8 cellular contexts compared by ENCODE assay signal in genomic region chr12:49055978-49056754, GRCh38. TPM values are rescaled to one million over a fixed set of nuclear protein-coding genes. Genes with fewer than 3 reads are reported as not detected.
DNase-seq lines count a peak whose midpoint lies in the region; ATAC-seq and TF ChIP-seq lines count a peak whose summit lies in the region.

No MANE protein-coding gene starts in this region.

- DNase-seq in RWPE2 (ENCODE audit: low spot score) (no peak), cardiac septum (ENCODE audit: low spot score) (peak; percentile 85), posterior cingulate gyrus (peak in 6 of 10 donors; percentile 37 to 90 (median 52))
- DNase-seq in activated naive CD8-positive, alpha-beta T cell treated with anti-CD3 and anti-CD28 coated beads, Interleukin-2, amount 50 U/mL, for 24 hours, result peak; percentile 38

- H3K27ac Mint-ChIP-seq in activated naive CD8-positive, alpha-beta T cell treated with anti-CD3 and anti-CD28 coated beads, Interleukin-2, amount 50 U/mL, for 24 hours, result peak overlapping the region; percentile 73

- H3K9me3 ChIP-seq in RWPE2 (ENCODE audit: severe bottlenecking), result no peaks in the 10 kb centered on the region

- no peaks in the 10 kb centered on the region for H3K9me3 Mint-ChIP-seq in activated naive CD8-positive, alpha-beta T cell treated with anti-CD3 and anti-CD28 coated beads, Interleukin-2, amount 50 U/mL, for 24 hours

- intact Hi-C loops in cardiac septum (cut with DNase I) (loop anchor here (5.0 kb wide), 1 partner anchor 39 kb away; the partner anchor contains the start of gene PRKAG1), posterior cingulate gyrus (cut with DNase I) (no loop called here)

- no peaks in the 10 kb centered on the region for H3K27me3 Mint-ChIP-seq in activated naive CD8-positive, alpha-beta T cell treated with anti-CD3 and anti-CD28 coated beads, Interleukin-2, amount 50 U/mL, for 24 hours

- H3K4me3 Mint-ChIP-seq in activated naive CD8-positive, alpha-beta T cell treated with anti-CD3 and anti-CD28 coated beads, Interleukin-2, amount 50 U/mL, for 24 hours, result peak overlapping the region; percentile 97

- H3K27ac ChIP-seq in C4-2B, result peak overlapping the region; percentile 44
- no peak overlapping the region for H3K27ac ChIP-seq in RWPE2 (ENCODE audit: poor library complexity, severe bottlenecking)

- no peak overlapping the region for H3K4me3 ChIP-seq in RWPE2 (ENCODE audit: severe bottlenecking)

- ATAC-seq in GM18907 (IDR thresholded peaks at IDR 0.05; ENCODE audit: unreplicated experiment), result peak; percentile 46
- ATAC-seq in HG03135 (IDR thresholded peaks at IDR 0.05; ENCODE audit: unreplicated experiment), result peak; percentile 48
- peak; percentile 64 for ATAC-seq in RWPE2 (ENCODE audit: low read depth)
- peak; percentile 83 for ATAC-seq in activated naive CD8-positive, alpha-beta T cell treated with anti-CD3 and anti-CD28 coated beads, Interleukin-2, amount 50 U/mL, for 24 hours
- no peak for ATAC-seq in HG02970 (IDR thresholded peaks at IDR 0.05; ENCODE audit: low FRiP score, unreplicated experiment)

- H3K36me3 ChIP-seq in RWPE2 (ENCODE audit: low read depth), result peaks cover 54% of the 10 kb centered on the region

- no peaks in the 10 kb centered on the region for H3K27me3 ChIP-seq in RWPE2 (ENCODE audit: insufficient read depth, poor library complexity, severe bottlenecking)

- H3K36me3 Mint-ChIP-seq in activated naive CD8-positive, alpha-beta T cell treated with anti-CD3 and anti-CD28 coated beads, Interleukin-2, amount 50 U/mL, for 24 hours (ENCODE audit: low read depth), result peaks cover 41% of the 10 kb centered on the region

- peaks cover 8% of the 10 kb centered on the region for H3K4me1 ChIP-seq in RWPE2 (ENCODE audit: insufficient read depth, poor library complexity, severe bottlenecking)

- TF ChIP-seq CTCF in C4-2B (conservative IDR thresholded peaks at IDR 0.05) (no peak), RWPE2 (IDR thresholded peaks at IDR 0.05; ENCODE audit: poor library complexity, severe bottlenecking) (no peak)

- peaks cover 43% of the 10 kb centered on the region for H3K4me1 Mint-ChIP-seq in activated naive CD8-positive, alpha-beta T cell treated with anti-CD3 and anti-CD28 coated beads, Interleukin-2, amount 50 U/mL, for 24 hours

RNA-seq across cellular contexts. Expression of gene KMT2D, which starts 4.4 kb away (rescaled TPM):
- total RNA-seq in cardiac septum, result 63.8 TPM

RNA-seq across cellular contexts. Expression of gene RHEBL1, which starts 13.6 kb away (rescaled TPM):
- total RNA-seq in cardiac septum, result 0.38 TPM

RNA-seq across cellular contexts. Expression of gene PRKAG1, which starts 37.6 kb away (rescaled TPM):
- 80.4 TPM for total RNA-seq in cardiac septum

RNA-seq across cellular contexts. Expression of gene DHH, which starts 38.4 kb away (rescaled TPM):
- total RNA-seq in cardiac septum, result 1.6 TPM

RNA-seq across cellular contexts. Expression of gene LMBR1L, which starts 54.5 kb away (rescaled TPM):
- total RNA-seq in cardiac septum, result 33.3 TPM
